In genomic region chr11:45210846-45211245, GRCh38 we compare ENCODE assay signal across 17 cellular contexts.
DNase-seq lines count a peak whose midpoint lies in the region; ATAC-seq and TF ChIP-seq lines count a peak whose summit lies in the region.
"Had no signal": no experiment of that assay in that cellular context is flagged by ENCODE, and none has a peak within 500 bp of the region (broad histone marks: within the 10 kb centered on the region; RNA-seq: fewer than 3 reads in every experiment).

No MANE protein-coding gene starts in this region.

- no peaks in the 10 kb centered on the region for H3K9me3 ChIP-seq in testis

- intact Hi-C loops in testis (cut with DNase I; ENCODE audit: low total_unique reads), result loop anchor here (10.0 kb wide), 1 partner anchor 66 kb away; the partner anchor contains the start of gene PRDM11
- intact Hi-C loops in activated T-helper 1 cell treated with anti-CD3 and anti-CD28 coated beads, Interleukin-12 subunit alpha, Interleukin-12 subunit beta, Interleukin-2, Interleukin-4 antibody, amounts not matched to agents 30 ng/mL and 10 ng/mL and 1 ng/mL, durations not matched to agents 14 hours and 24 hours and 36 hours (cut with micrococcal nuclease), result no loop called here

- H3K27ac ChIP-seq in testis, result peak overlapping the region; percentile 86 to 87

- 83 to 89% methylated on average over 7 to 9 of the region's 9 CpGs for WGBS in testis, 2 donors

- H3K27me3 Mint-ChIP-seq in chondrocyte (ENCODE audit: low read depth), result no peaks in the 10 kb centered on the region
- no peaks in the 10 kb centered on the region for H3K27me3 Mint-ChIP-seq in mesothelial cell of epicardium (ENCODE audit: low read depth)
- H3K27me3 Mint-ChIP-seq in activated T-helper 1 cell treated with anti-CD3 and anti-CD28 coated beads, Interleukin-12 subunit alpha, Interleukin-12 subunit beta, Interleukin-2, Interleukin-4 antibody, amounts not matched to agents 30 ng/mL and 10 ng/mL and 1 ng/mL, durations not matched to agents 14 hours and 24 hours and 36 hours (ENCODE audit: insufficient read depth), result no peaks in the 10 kb centered on the region
- H3K27me3 Mint-ChIP-seq: activated CD4-positive, alpha-beta T cell treated with anti-CD3 and anti-CD28 coated beads for 36 hours; stimulated activated naive CD8-positive, alpha-beta T cell treated with anti-CD3 and anti-CD28 coated beads, Interleukin-15, Interleukin-2, amounts not matched to agents 100 ng/mL and 50 ng/mL, for 24 hours had no signal

- H3K4me3 Mint-ChIP-seq in chondrocyte (ENCODE audit: unreplicated experiment), result no peak overlapping the region
- no peak overlapping the region for H3K4me3 Mint-ChIP-seq in mesothelial cell of epicardium
- no peak overlapping the region for H3K4me3 Mint-ChIP-seq in activated T-helper 1 cell treated with anti-CD3 and anti-CD28 coated beads, Interleukin-12 subunit alpha, Interleukin-12 subunit beta, Interleukin-2, Interleukin-4 antibody, amounts not matched to agents 30 ng/mL and 10 ng/mL and 1 ng/mL, durations not matched to agents 14 hours and 24 hours and 36 hours
- H3K4me3 Mint-ChIP-seq: activated CD4-positive, alpha-beta T cell treated with anti-CD3 and anti-CD28 coated beads for 36 hours; immature natural killer cell; neural crest cell; stimulated activated naive CD8-positive, alpha-beta T cell treated with anti-CD3 and anti-CD28 coated beads, Interleukin-15, Interleukin-2, amounts not matched to agents 100 ng/mL and 50 ng/mL, for 24 hours; T-helper 2 cell treated with Interferon-gamma antibody and Interleukin-4, amounts not matched to agents 5 μg/mL and 100 μg/mL, for 36 hours had no signal

- peaks cover 33% of the 10 kb centered on the region for H3K4me1 ChIP-seq in testis

- no peak for TF ChIP-seq POLR2A in testis (IDR thresholded peaks at IDR 0.05)

- H3K27me3 ChIP-seq in testis, result no peaks in the 10 kb centered on the region

- DNase-seq in NCI-H2029 (lab: John Stamatoyannopoulos, UW) (peak; percentile 36), chondrocyte (ENCODE audit: low spot score) (no peak), mesothelial cell of epicardium (ENCODE audit: low spot score in 2 of 2, unreplicated experiment in 2 of 2) (no peak), testis (no peak), HCEC 1CT (no peak), SHP77 (lab: John Stamatoyannopoulos, UW) (no peak)
- no peak for DNase-seq in activated T-helper 1 cell treated with anti-CD3 and anti-CD28 coated beads, Interleukin-12 subunit alpha, Interleukin-12 subunit beta, Interleukin-2, Interleukin-4 antibody, amounts not matched to agents 30 ng/mL and 10 ng/mL and 1 ng/mL, durations not matched to agents 14 hours and 24 hours and 36 hours (ENCODE audit: low spot score)
- DNase-seq: activated CD4-positive, alpha-beta T cell treated with anti-CD3 and anti-CD28 coated beads for 36 hours; activated naive CD4-positive, alpha-beta T cell treated with Interleukin-2 at 50 U/mL for 16 hours; AML-193; immature natural killer cell; NCI-H1694 treated with DMSO at 0.1 percent for 48 hours; NCI-H446 treated with DMSO at 0.1 percent for 48 hours had no signal

- no peak for ATAC-seq in HG02642 (IDR thresholded peaks at IDR 0.05; ENCODE audit: poor library complexity, unreplicated experiment)
- ATAC-seq: activated CD4-positive, alpha-beta T cell treated with anti-CD3 and anti-CD28 coated beads for 36 hours had no signal

- H3K27ac Mint-ChIP-seq in chondrocyte (ENCODE audit: unreplicated experiment) (peak overlapping the region; percentile 96), mesothelial cell of epicardium (peak overlapping the region; percentile 71)
- H3K27ac Mint-ChIP-seq in activated T-helper 1 cell treated with anti-CD3 and anti-CD28 coated beads, Interleukin-12 subunit alpha, Interleukin-12 subunit beta, Interleukin-2, Interleukin-4 antibody, amounts not matched to agents 30 ng/mL and 10 ng/mL and 1 ng/mL, durations not matched to agents 14 hours and 24 hours and 36 hours, result no peak overlapping the region
- H3K27ac Mint-ChIP-seq: activated CD4-positive, alpha-beta T cell treated with anti-CD3 and anti-CD28 coated beads for 36 hours; immature natural killer cell; stimulated activated naive CD8-positive, alpha-beta T cell treated with anti-CD3 and anti-CD28 coated beads, Interleukin-15, Interleukin-2, amounts not matched to agents 100 ng/mL and 50 ng/mL, for 24 hours; T-helper 2 cell treated with Interferon-gamma antibody and Interleukin-4, amounts not matched to agents 5 μg/mL and 100 μg/mL, for 36 hours had no signal

- H3K4me1 Mint-ChIP-seq in chondrocyte (ENCODE audit: low read depth) (peaks cover 24% of the 10 kb centered on the region), mesothelial cell of epicardium (peaks cover 15% of the 10 kb centered on the region)
- H3K4me1 Mint-ChIP-seq in activated T-helper 1 cell treated with anti-CD3 and anti-CD28 coated beads, Interleukin-12 subunit alpha, Interleukin-12 subunit beta, Interleukin-2, Interleukin-4 antibody, amounts not matched to agents 30 ng/mL and 10 ng/mL and 1 ng/mL, durations not matched to agents 14 hours and 24 hours and 36 hours (ENCODE audit: low read depth), result peaks cover 12% of the 10 kb centered on the region

- H3K36me3 Mint-ChIP-seq in chondrocyte (ENCODE audit: low read depth) (peaks cover 16% of the 10 kb centered on the region), mesothelial cell of epicardium (peaks cover 17% of the 10 kb centered on the region)
- no peaks in the 10 kb centered on the region for H3K36me3 Mint-ChIP-seq in activated T-helper 1 cell treated with anti-CD3 and anti-CD28 coated beads, Interleukin-12 subunit alpha, Interleukin-12 subunit beta, Interleukin-2, Interleukin-4 antibody, amounts not matched to agents 30 ng/mL and 10 ng/mL and 1 ng/mL, durations not matched to agents 14 hours and 24 hours and 36 hours (ENCODE audit: low read depth)

- no peaks in the 10 kb centered on the region for H3K36me3 ChIP-seq in testis (ENCODE audit: low read depth, missing control alignments)

- H3K4me3 ChIP-seq in testis, result no peak overlapping the region

- no peaks in the 10 kb centered on the region for H3K9me3 Mint-ChIP-seq in chondrocyte (ENCODE audit: low read depth)
- H3K9me3 Mint-ChIP-seq in mesothelial cell of epicardium, result no peaks in the 10 kb centered on the region
- no peaks in the 10 kb centered on the region for H3K9me3 Mint-ChIP-seq in activated T-helper 1 cell treated with anti-CD3 and anti-CD28 coated beads, Interleukin-12 subunit alpha, Interleukin-12 subunit beta, Interleukin-2, Interleukin-4 antibody, amounts not matched to agents 30 ng/mL and 10 ng/mL and 1 ng/mL, durations not matched to agents 14 hours and 24 hours and 36 hours
- H3K9me3 Mint-ChIP-seq: immature natural killer cell; neural crest cell; stimulated activated naive CD8-positive, alpha-beta T cell treated with anti-CD3 and anti-CD28 coated beads, Interleukin-15, Interleukin-2, amounts not matched to agents 100 ng/mL and 50 ng/mL, for 24 hours; T-helper 2 cell treated with Interferon-gamma antibody and Interleukin-4, amounts not matched to agents 5 μg/mL and 100 μg/mL, for 36 hours had no signal

- TF ChIP-seq CTCF in chondrocyte (IDR thresholded peaks at IDR 0.05), result no peak
- TF ChIP-seq CTCF in mesothelial cell of epicardium (IDR thresholded peaks at IDR 0.05; ENCODE audit: unreplicated experiment), result no peak
- no peak for TF ChIP-seq CTCF in testis (IDR thresholded peaks at IDR 0.05)
